ENCODE assay signal across 8 cellular contexts in genomic region chr19:45470147-45471081, GRCh38. TPM values are rescaled to one million over a fixed set of nuclear protein-coding genes. Genes with fewer than 3 reads are reported as not detected.
DNase-seq lines count a peak whose midpoint lies in the region; FAIRE-seq and TF ChIP-seq lines count a peak whose summit lies in the region.

No MANE protein-coding gene starts in this region.

- peaks cover 42% of the 10 kb centered on the region for H3K27me3 ChIP-seq in mononuclear cell (ENCODE audit: insufficient read depth, low read length)

- peak; percentile 89 for FAIRE-seq in RCC 7860 (lab: Jason Lieb, UNC)

- no peaks in the 10 kb centered on the region for H3K9me3 ChIP-seq in mononuclear cell (ENCODE audit: low read depth, low read length)

- in situ Hi-C loops in Caki2 (cut with HindIII; ENCODE audit: low pct_unique_long_range_greater_than_20kb, low sequenced_read_pairs): no loop called here

- no peak for TF ChIP-seq CTCF in cardiac fibroblast (IDR thresholded peaks at IDR 0.05; ENCODE audit: low read depth, low read length)

- H3K4me1 ChIP-seq in mononuclear cell (ENCODE audit: insufficient read depth, low read length): peaks cover 46% of the 10 kb centered on the region

- DNase-seq in Caki2 (ENCODE audit: low read depth) (peak; percentile 93), RCC 7860 (ENCODE audit: low spot score) (peak; percentile 94), cardiac fibroblast (ENCODE audit: low read depth in 2 of 2) (peak; percentile 65 to 72), erythroblast (lab: John Stamatoyannopoulos, UW) (no peak), globus pallidus (ENCODE audit: low spot score) (no peak), AG08395 (ENCODE audit: low spot score) (no peak), GDM1 (lab: John Stamatoyannopoulos, UW) (no peak)

- H3K4me3 ChIP-seq in cardiac fibroblast (replicated peaks in 1 of 2; ENCODE audit: low read depth in 2 of 2, low read length in 2 of 2) (peak overlapping the region; percentile 69 to 81), mononuclear cell (ENCODE audit: low read length) (peak overlapping the region; percentile 90)

- no peak for TF ChIP-seq POLR2A in erythroblast (IDR thresholded peaks at IDR 0.05; ENCODE audit: low read length)

RNA-seq across cellular contexts. Expression of gene FOSB, which starts 2.6 kb away (rescaled TPM):
- total RNA-seq in Caki2 (2014; rRNA removed; shearing (Covaris generic); ENCODE audit: low replicate concordance): 2.5 and 3.2 TPM in 2 replicates
- 337 TPM for total RNA-seq in mononuclear cell

RNA-seq across cellular contexts. Expression of gene RTN2, which starts 26.4 kb away (rescaled TPM):
- 15.1 and 18.0 TPM in 2 replicates for total RNA-seq in Caki2 (2014; rRNA removed; shearing (Covaris generic); ENCODE audit: low replicate concordance)
- 1.5 TPM for total RNA-seq in mononuclear cell

RNA-seq across cellular contexts. Expression of gene PPM1N, which starts 27.8 kb away (rescaled TPM):
- 35.2 and 37.5 TPM in 2 replicates for total RNA-seq in Caki2 (2014; rRNA removed; shearing (Covaris generic); ENCODE audit: low replicate concordance)
- total RNA-seq in mononuclear cell: 4.3 TPM

RNA-seq across cellular contexts. Expression of gene VASP, which starts 36.9 kb away (rescaled TPM):
- total RNA-seq in Caki2 (2014; rRNA removed; shearing (Covaris generic); ENCODE audit: low replicate concordance): 98.9 and 123 TPM in 2 replicates
- total RNA-seq in mononuclear cell: 95.8 TPM

RNA-seq across cellular contexts. Expression of gene ERCC1, which starts 46.7 kb away (rescaled TPM):
- total RNA-seq in Caki2 (2014; rRNA removed; shearing (Covaris generic); ENCODE audit: low replicate concordance): 120 and 165 TPM in 2 replicates
- total RNA-seq in mononuclear cell: 33.6 TPM

Comparison
In these comparisons a context has a peak if more than half of its experiments do, and no peak if none do; other contexts are left out.
1. DNase-seq: peak in Caki2 (single experiment), RCC 7860 (single experiment) and cardiac fibroblast (2 of 2); none in erythroblast (0 of 2), globus pallidus (single experiment), AG08395 (single experiment) and GDM1 (single experiment).
2. RNA of gene FOSB, which starts 2.6 kb away (total RNA-seq): 337 TPM in mononuclear cell (single experiment); 2.5 to 3.2 TPM in Caki2; every median in the first group is over 10 times any median in the second.